ENCODE assay signal across 14 cellular contexts in genomic region chr10:7773845-7774801, GRCh38. TPM values are rescaled to one million over a fixed set of nuclear protein-coding genes. Genes with fewer than 3 reads are reported as not detected.
DNase-seq lines count a peak whose midpoint lies in the region; ATAC-seq and TF ChIP-seq lines count a peak whose summit lies in the region.
"Had no signal": no experiment of that assay in that cellular context is flagged by ENCODE, and none has a peak within 500 bp of the region (broad histone marks: within the 10 kb centered on the region; RNA-seq: fewer than 3 reads in every experiment).

No MANE protein-coding gene starts in this region.

- intact Hi-C loops in heart left ventricle (cut with DNase I) (no loop called here), cardiac septum (cut with DNase I) (no loop called here), PC-3 (cut with micrococcal nuclease) (no loop called here), left colon (cut with DNase I, micrococcal nuclease) (no loop called here)

- no peaks in the 10 kb centered on the region for H3F3A ChIP-seq in PC-3 (ENCODE audit: low read length, unreplicated experiment)

- no peak overlapping the region for H3K4me2 ChIP-seq in PC-3 (ENCODE audit: low read length)

- TF ChIP-seq CTCF in heart left ventricle (IDR thresholded peaks at IDR 0.05), result no peak
- no peak for TF ChIP-seq CTCF in PC-3 (conservative IDR thresholded peaks at IDR 0.05; ENCODE audit: low read depth, low read length)

- H3K36me3 ChIP-seq in heart left ventricle (peaks cover 0 to 99% (median 87%) of the 10 kb centered on the region in 9 donors), PC-3 (ENCODE audit: low read depth, low read length) (no peaks in the 10 kb centered on the region)

- H4K20me1 ChIP-seq in PC-3 (ENCODE audit: low read length), result no peaks in the 10 kb centered on the region

- H3K4me1 ChIP-seq in heart left ventricle, result peaks cover 0 to 11% (median 5%) of the 10 kb centered on the region in 12 donors
- no peaks in the 10 kb centered on the region for H3K4me1 ChIP-seq in PC-3 (ENCODE audit: insufficient read depth, low read length)

- WGBS in heart left ventricle, 4 donors, result 56 to 73% (median 58%) methylated on average over 10 of the region's 10 CpGs

- no peak overlapping the region for H2AFZ ChIP-seq in PC-3 (ENCODE audit: low read length)

- peak in 1 of 5 donors; percentile 16 for DNase-seq in heart left ventricle
- DNase-seq in cardiac septum (ENCODE audit: low spot score), result no peak
- peak; percentile 52 for DNase-seq in PC-3
- peak; percentile 43 to 62 for DNase-seq in left colon
- peak; percentile 61 for DNase-seq in ureter (ENCODE audit: low spot score)
- DNase-seq in erythroblast (lab: John Stamatoyannopoulos, UW), result no peak
- DNase-seq: activated gamma-delta T cell treated with Interleukin-2 at 50 U/mL for 16 hours, hippocampal formation, left cardiac atrium, NCI-H2227 treated with DMSO at 0.1 percent for 48 hours, retina had no signal

- no peaks in the 10 kb centered on the region for H3K9me2 ChIP-seq in PC-3 (replicated peaks; ENCODE audit: low read length)

- H3K9me3 ChIP-seq in heart left ventricle (no peaks in the 10 kb centered on the region), PC-3 (ENCODE audit: low read length) (no peaks in the 10 kb centered on the region)

- ATAC-seq in heart left ventricle, result peak in 3 of 4 donors; percentile 39 to 64 (median 53)
- ATAC-seq in PC-3, result peak; percentile 46
- peak; percentile 90 for ATAC-seq in left colon
- ATAC-seq in GM18909 (IDR thresholded peaks at IDR 0.05; ENCODE audit: poor library complexity, unreplicated experiment), result no peak
- ATAC-seq in GM19467 (IDR thresholded peaks at IDR 0.05; ENCODE audit: unreplicated experiment), result no peak

- no peak overlapping the region for H3K27ac ChIP-seq in heart left ventricle
- H3K27ac ChIP-seq in PC-3 (ENCODE audit: low read length), result no peak overlapping the region

- H3K27me3 ChIP-seq in heart left ventricle (no peaks in the 10 kb centered on the region), PC-3 (ENCODE audit: low read length) (no peaks in the 10 kb centered on the region)
- H3K27me3 ChIP-seq: dorsolateral prefrontal cortex had no signal

- H3K4me3 ChIP-seq in heart left ventricle (no peak overlapping the region), PC-3 (ENCODE audit: low read length) (no peak overlapping the region)
- H3K4me3 ChIP-seq: dorsolateral prefrontal cortex had no signal

- TF ChIP-seq POLR2A in heart left ventricle (IDR thresholded peaks at IDR 0.05) (no peak), erythroblast (IDR thresholded peaks at IDR 0.05; ENCODE audit: low read length) (no peak)

- H3K9ac ChIP-seq in PC-3 (ENCODE audit: low read length), result no peak overlapping the region

- CTCF ChIA-PET in PC-3 (lab: Charles Lee), result no interaction called here

- no peaks in the 10 kb centered on the region for H3K79me2 ChIP-seq in PC-3 (ENCODE audit: low read length)

- TSS peak; percentile 10 for BruUV-seq in PC-3 (replicated peaks; lab: Mats Ljungman, UMichigan)

- POLR2A ChIA-PET in PC-3 (lab: Charles Lee; ENCODE audit: unreplicated experiment), result no interaction called here

RNA-seq across cellular contexts. Expression of gene KIN, which starts 13.7 kb away (rescaled TPM):
- total RNA-seq in heart left ventricle (10 to 100 TPM in 1 of 9 donors, 1 to 10 TPM in 8; 2.5 to 10.7 (median 5.7) TPM), cardiac septum (7.5 TPM), PC-3 (2014; rRNA removed) (2.4 and 7.3 TPM in 2 replicates), left colon (10 to 100 TPM in 1 of 2 donors, 1 to 10 TPM in 1; 9.9 to 10.6 TPM), ureter (11.5 TPM)
- polyA plus RNA-seq in heart left ventricle, result 1 to 10 TPM; 5.5 to 8.1 TPM

RNA-seq across cellular contexts. Expression of gene ATP5F1C, which starts 13.9 kb away (rescaled TPM):
- 1,000 to 10,000 TPM in 1 of 9 donors, 100 to 1,000 TPM in 8; 492 to 1,259 (median 784) TPM for total RNA-seq in heart left ventricle
- 1,000 to 10,000 TPM in 1 of 2 donors, 100 to 1,000 TPM in 1; 963 to 1,062 TPM for polyA plus RNA-seq in heart left ventricle
- 570 TPM for total RNA-seq in cardiac septum
- total RNA-seq in PC-3 (2014; rRNA removed), result 167 and 177 TPM in 2 replicates
- 100 to 1,000 TPM; 463 to 537 TPM for total RNA-seq in left colon
- 273 TPM for total RNA-seq in ureter

RNA-seq across cellular contexts. Expression of gene TAF3, which starts 44.2 kb away (rescaled TPM):
- 10 to 100 TPM in 6 of 9 donors, 1 to 10 TPM in 3; 5.9 to 14.0 (median 12.4) TPM for total RNA-seq in heart left ventricle
- 1 to 10 TPM; 5.7 to 6.8 TPM for polyA plus RNA-seq in heart left ventricle
- 12.4 TPM for total RNA-seq in cardiac septum
- total RNA-seq in PC-3 (2014; rRNA removed), result 1.2 and 2.0 TPM in 2 replicates
- 1 to 10 TPM; 5.1 to 5.8 TPM for total RNA-seq in left colon
- 10.0 TPM for total RNA-seq in ureter

Comparison
In these comparisons a context has a peak if more than half of its experiments do, and no peak if none do; other contexts are left out.
1. ATAC-seq: peak in heart left ventricle (3 of 4), PC-3 (single experiment) and left colon (single experiment); none in GM18909 (single experiment) and GM19467 (single experiment).
2. DNase-seq: peak in PC-3 (single experiment), left colon (2 of 2) and ureter (single experiment); none in cardiac septum (single experiment) and erythroblast (0 of 2).